In genomic region chr5:107887587-107887986, GRCh38 we compare ENCODE assay signal across 23 cellular contexts.
A peak's percentile ranks its signal among the peaks of the same experiment; 100 is the strongest.
DNase-seq lines count a peak whose midpoint lies in the region; ATAC-seq and TF ChIP-seq lines count a peak whose summit lies in the region.
"Had no signal": no experiment of that assay in that cellular context is flagged by ENCODE, and none has a peak within 500 bp of the region (broad histone marks: within the 10 kb centered on the region; RNA-seq: fewer than 3 reads in every experiment).

No MANE protein-coding gene starts in this region.

- H3K9ac ChIP-seq in OCI-LY1 (ENCODE audit: low read length) = no peak overlapping the region
- no peak overlapping the region for H3K9ac ChIP-seq in endodermal cell (ENCODE audit: extremely low read depth, low read length, poor library complexity, severe bottlenecking)

- no peaks in the 10 kb centered on the region for H3K27me3 ChIP-seq in OCI-LY1 (ENCODE audit: insufficient read depth, low read length)
- H3K27me3 ChIP-seq in foreskin keratinocyte = no peaks in the 10 kb centered on the region
- no peaks in the 10 kb centered on the region for H3K27me3 ChIP-seq in endodermal cell (ENCODE audit: control insufficient read depth, insufficient read depth, low read length, poor library complexity, severe bottlenecking)

- H3F3A ChIP-seq in OCI-LY1 (ENCODE audit: insufficient read depth, low read length) = no peaks in the 10 kb centered on the region

- peak overlapping the region; percentile 28 for H3K4me3 ChIP-seq in OCI-LY1 (ENCODE audit: low read depth, low read length, poor library complexity, severe bottlenecking)
- no peak overlapping the region for H3K4me3 ChIP-seq in endodermal cell (ENCODE audit: low read length)
- H3K4me3 ChIP-seq: psoas muscle had no signal

- H3K27ac Mint-ChIP-seq in activated T-cell treated with anti-CD3 and anti-CD28 coated beads, Interleukin-2, amount 50 U/mL, for 72 hours = no peak overlapping the region
- no peak overlapping the region for H3K27ac Mint-ChIP-seq in endodermal cell
- H3K27ac Mint-ChIP-seq: activated naive CD8-positive, alpha-beta T cell treated with anti-CD3 and anti-CD28 coated beads for 36 hours; dendritic cell treated with granulocyte-macrophage colony-stimulating factor and Interleukin-4, amounts not matched to agents 40 ng/mL and 50 ng/mL, for 4 days had no signal

- peak overlapping the region; percentile 20 to 59 for H3K4me3 Mint-ChIP-seq in activated T-cell treated with anti-CD3 and anti-CD28 coated beads, Interleukin-2, amount 50 U/mL, for 72 hours
- H3K4me3 Mint-ChIP-seq in activated T-cell treated with anti-CD3 and anti-CD28 coated beads, Interleukin-2, amount 50 U/mL, for 4 hours = no peak overlapping the region
- H3K4me3 Mint-ChIP-seq in endodermal cell = no peak overlapping the region
- H3K4me3 Mint-ChIP-seq: activated naive CD8-positive, alpha-beta T cell treated with anti-CD3 and anti-CD28 coated beads for 36 hours; brain; dendritic cell treated with granulocyte-macrophage colony-stimulating factor and Interleukin-4, amounts not matched to agents 40 ng/mL and 50 ng/mL, for 4 days; memory B cell; nephron progenitor cell had no signal

- peak overlapping the region; percentile 67; the same call in 1 of the 2 replicates for H2AFZ ChIP-seq in OCI-LY1 (ENCODE audit: low read length)

- H3K36me3 ChIP-seq in OCI-LY1 (ENCODE audit: insufficient read depth, low read length) (no peaks in the 10 kb centered on the region), endodermal cell (ENCODE audit: control insufficient read depth, insufficient read depth, low read length) (no peaks in the 10 kb centered on the region)

- H3K4me1 Mint-ChIP-seq in activated T-cell treated with anti-CD3 and anti-CD28 coated beads, Interleukin-2, amount 50 U/mL, for 72 hours (ENCODE audit: low read depth) = peaks cover 22% of the 10 kb centered on the region
- H3K4me1 Mint-ChIP-seq in activated T-cell treated with anti-CD3 and anti-CD28 coated beads, Interleukin-2, amount 50 U/mL, for 4 hours (ENCODE audit: low read depth) = peaks cover 6% of the 10 kb centered on the region
- peaks cover 15% of the 10 kb centered on the region for H3K4me1 Mint-ChIP-seq in endodermal cell
- H3K4me1 Mint-ChIP-seq: memory B cell had no signal

- H3K4me2 ChIP-seq in OCI-LY1 (ENCODE audit: low read length) = peak overlapping the region; percentile 26; the same call in 1 of the 2 replicates

- no peaks in the 10 kb centered on the region for H3K27me3 Mint-ChIP-seq in activated T-cell treated with anti-CD3 and anti-CD28 coated beads, Interleukin-2, amount 50 U/mL, for 72 hours (ENCODE audit: low read depth)
- no peaks in the 10 kb centered on the region for H3K27me3 Mint-ChIP-seq in activated T-cell treated with anti-CD3 and anti-CD28 coated beads, Interleukin-2, amount 50 U/mL, for 4 hours (ENCODE audit: low read depth)
- no peaks in the 10 kb centered on the region for H3K27me3 Mint-ChIP-seq in endodermal cell (ENCODE audit: insufficient read depth)
- H3K27me3 Mint-ChIP-seq: activated naive CD8-positive, alpha-beta T cell treated with anti-CD3 and anti-CD28 coated beads for 36 hours; brain; dendritic cell treated with granulocyte-macrophage colony-stimulating factor and Interleukin-4, amounts not matched to agents 40 ng/mL and 50 ng/mL, for 4 days; memory B cell had no signal

- H3K9me3 ChIP-seq in OCI-LY1 (ENCODE audit: low read length) = no peaks in the 10 kb centered on the region
- H3K9me3 ChIP-seq in endodermal cell (ENCODE audit: control insufficient read depth, low read length) = no peaks in the 10 kb centered on the region
- H3K9me3 ChIP-seq: psoas muscle had no signal

- H3K9me2 ChIP-seq in OCI-LY1 (ENCODE audit: low read depth, low read length) = no peaks in the 10 kb centered on the region

- H3K79me2 ChIP-seq in OCI-LY1 (ENCODE audit: insufficient read depth, low read length) = no peaks in the 10 kb centered on the region

- H3K27ac ChIP-seq in OCI-LY1 (ENCODE audit: low read depth, low read length, poor library complexity, severe bottlenecking) (no peak overlapping the region), foreskin keratinocyte (no peak overlapping the region), endodermal cell (ENCODE audit: low read depth, low read length) (no peak overlapping the region)
- H3K27ac ChIP-seq: epithelial cell of prostate, psoas muscle had no signal

- peaks cover 1 to 2% of the 10 kb centered on the region in 2 donors for H3K9me3 Mint-ChIP-seq in activated T-cell treated with anti-CD3 and anti-CD28 coated beads, Interleukin-2, amount 50 U/mL, for 72 hours
- no peaks in the 10 kb centered on the region for H3K9me3 Mint-ChIP-seq in activated T-cell treated with anti-CD3 and anti-CD28 coated beads, Interleukin-2, amount 50 U/mL, for 4 hours
- H3K9me3 Mint-ChIP-seq in endodermal cell = no peaks in the 10 kb centered on the region
- H3K9me3 Mint-ChIP-seq: activated naive CD8-positive, alpha-beta T cell treated with anti-CD3 and anti-CD28 coated beads for 36 hours; dendritic cell treated with granulocyte-macrophage colony-stimulating factor and Interleukin-4, amounts not matched to agents 40 ng/mL and 50 ng/mL, for 4 days; memory B cell; nephron progenitor cell had no signal

- no peak for DNase-seq in activated T-cell treated with anti-CD3 and anti-CD28 coated beads, Interleukin-2, amount 50 U/mL, for 72 hours
- no peak for DNase-seq in activated T-cell treated with anti-CD3 and anti-CD28 coated beads, Interleukin-2, amount 50 U/mL, for 4 hours
- DNase-seq in left kidney (ENCODE audit: low read depth, low spot score) (peak; percentile 61), NCI-H446 treated with DMSO at 0.1 percent for 48 hours (lab: John Stamatoyannopoulos, UW) (no peak), foreskin keratinocyte (no peak), NCI-H2107 treated with DMSO at 0.1 percent for 48 hours (lab: John Stamatoyannopoulos, UW; ENCODE audit: unreplicated experiment) (no peak), endodermal cell (no peak)
- DNase-seq: activated CD4-positive, alpha-beta T cell treated with anti-CD3 and anti-CD28 coated beads, Interleukin-2, amount 50 U/mL, for 48 hours; activated naive CD8-positive, alpha-beta T cell treated with anti-CD3 and anti-CD28 coated beads for 36 hours; foreskin melanocyte; H7; hypothalamus; IMR-90; NCI-H1694; NCI-H2227 treated with DMSO at 0.1 percent for 48 hours; nephron progenitor cell; psoas muscle; RPMI8226 had no signal

- peak in 1 of 2 donors; percentile 22 for ATAC-seq in activated T-cell treated with anti-CD3 and anti-CD28 coated beads, Interleukin-2, amount 50 U/mL, for 72 hours (replicated peaks in 1 of 2)
- no peak for ATAC-seq in activated T-cell treated with anti-CD3 and anti-CD28 coated beads, Interleukin-2, amount 50 U/mL, for 4 hours
- ATAC-seq in foreskin keratinocyte = no peak
- ATAC-seq: psoas muscle had no signal

- 72 to 87% methylated on average over 3 to 6 of the region's 6 CpGs for WGBS in endodermal cell (ENCODE audit: insufficient coverage in 1 of 2, insufficient read length in 1 of 2), 2 experiments

- H4K20me1 ChIP-seq in OCI-LY1 (ENCODE audit: insufficient read depth, low read length) = no peaks in the 10 kb centered on the region

- no peak for TF ChIP-seq CTCF in OCI-LY1 (IDR thresholded peaks at IDR 0.05; ENCODE audit: low read length)
- no peak for TF ChIP-seq CTCF in foreskin keratinocyte (conservative IDR thresholded peaks at IDR 0.05)
- TF ChIP-seq CTCF in endodermal cell (conservative IDR thresholded peaks at IDR 0.05) = no peak

- no peaks in the 10 kb centered on the region for H3K36me3 Mint-ChIP-seq in activated T-cell treated with anti-CD3 and anti-CD28 coated beads, Interleukin-2, amount 50 U/mL, for 72 hours (ENCODE audit: insufficient read depth in 2 of 2)
- H3K36me3 Mint-ChIP-seq in activated T-cell treated with anti-CD3 and anti-CD28 coated beads, Interleukin-2, amount 50 U/mL, for 4 hours (ENCODE audit: insufficient read depth) = peaks cover 12% of the 10 kb centered on the region
- no peaks in the 10 kb centered on the region for H3K36me3 Mint-ChIP-seq in endodermal cell (ENCODE audit: low read depth)
- H3K36me3 Mint-ChIP-seq: brain had no signal

- H3K4me1 ChIP-seq in OCI-LY1 (ENCODE audit: insufficient read depth, low read length, severe bottlenecking) (peaks cover 13% of the 10 kb centered on the region), foreskin keratinocyte (no peaks in the 10 kb centered on the region), endodermal cell (ENCODE audit: control insufficient read depth, insufficient read depth, low read length) (peaks cover 4% of the 10 kb centered on the region)
- H3K4me1 ChIP-seq: psoas muscle had no signal

Comparison
In these comparisons a context has a peak if more than half of its experiments do, and no peak if none do; other contexts are left out.
1. H3K4me3 Mint-ChIP-seq: peak in activated T-cell treated with anti-CD3 and anti-CD28 coated beads, Interleukin-2, amount 50 U/mL, for 72 hours (2 of 2); none in activated T-cell treated with anti-CD3 and anti-CD28 coated beads, Interleukin-2, amount 50 U/mL, for 4 hours (single experiment) and endodermal cell (single experiment).